Comparison of ENCODE assay signal across 20 cellular contexts in genomic region chr3:110929811-110930210, GRCh38.
"Had no signal": no experiment of that assay in that cellular context is flagged by ENCODE, and none has a peak within 500 bp of the region (broad histone marks: within the 10 kb centered on the region; RNA-seq: fewer than 3 reads in every experiment).

No MANE protein-coding gene starts in this region.

- DNase-seq: activated CD4-positive, alpha-beta T cell treated with anti-CD3 and anti-CD28 coated beads for 1 hour; activated CD8-positive, alpha-beta memory T cell treated with anti-CD3 and anti-CD28 coated beads for 24 hours; activated CD8-positive, alpha-beta memory T cell treated with anti-CD3 and anti-CD28 coated beads, Interleukin-2, amount 50 U/mL, for 4 hours; activated T-cell treated with anti-CD3 and anti-CD28 coated beads, Interleukin-2, amount 50 U/mL, for 24 hours; adrenal gland; cerebellar nuclear complex; effector CD4-positive, alpha-beta T cell; erythroblast; foreskin melanocyte; immature natural killer cell; left cardiac atrium; nephron progenitor cell; occipital lobe; posterior cingulate gyrus; stimulated activated CD4-positive, alpha-beta T cell treated with anti-CD3 and anti-CD28 coated beads, Interleukin-4, amount 100 ng/mL, for 1 hour; stimulated activated naive CD4-positive, alpha-beta T cell; T-cell; testis; trophoblast cell; uterus had no signal

- H3K36me3 ChIP-seq: adrenal gland, uterus had no signal

- H3K4me3 ChIP-seq: adrenal gland, testis, uterus had no signal

- H3K27ac ChIP-seq: adrenal gland, testis, uterus had no signal

- H3K27me3 ChIP-seq: adrenal gland, testis, uterus had no signal

- H3K9me3 ChIP-seq: adrenal gland, testis, uterus had no signal

- H3K4me1 ChIP-seq: adrenal gland, testis, uterus had no signal
